In genomic region chr14:21724115-21724973, GRCh38 we compare ENCODE assay signal across 30 cellular contexts. TPM values are rescaled to one million over a fixed set of nuclear protein-coding genes. Genes with fewer than 3 reads are reported as not detected.
DNase-seq lines count a peak whose midpoint lies in the region; ATAC-seq and TF ChIP-seq lines count a peak whose summit lies in the region.
"Had no signal": no experiment of that assay in that cellular context is flagged by ENCODE, and none has a peak within 500 bp of the region (broad histone marks: within the 10 kb centered on the region; RNA-seq: fewer than 3 reads in every experiment).

No MANE protein-coding gene starts in this region.

- H3K36me3 Mint-ChIP-seq in activated T-cell treated with anti-CD3 and anti-CD28 coated beads, Interleukin-2, amount 50 U/mL, for 4 hours (ENCODE audit: insufficient read depth): no peaks in the 10 kb centered on the region
- H3K36me3 Mint-ChIP-seq in GM23338 (ENCODE audit: low read depth): no peaks in the 10 kb centered on the region
- no peaks in the 10 kb centered on the region for H3K36me3 Mint-ChIP-seq in activated T-helper 17 cell treated with anti-CD3 and anti-CD28 coated beads, Interleukin-2, amount 50 U/mL, for 72 hours (ENCODE audit: low read depth)
- no peaks in the 10 kb centered on the region for H3K36me3 Mint-ChIP-seq in naive thymus-derived CD8-positive, alpha-beta T cell

- H3K79me2 ChIP-seq in GM23338 (replicated peaks; ENCODE audit: insufficient read depth): no peaks in the 10 kb centered on the region

- H3K27ac ChIP-seq in GM23338 (ENCODE audit: low read depth) (no peak overlapping the region), psoas muscle (no peak overlapping the region)
- H3K27ac ChIP-seq: cardiac muscle cell, coronary artery, spleen, upper lobe of left lung had no signal

- H3K9me2 ChIP-seq in GM23338 (ENCODE audit: insufficient read depth): no peaks in the 10 kb centered on the region

- H3K9me3 ChIP-seq in psoas muscle: no peaks in the 10 kb centered on the region
- H3K9me3 ChIP-seq: spleen, upper lobe of left lung had no signal

- TF ChIP-seq CTCF in GM23338 (conservative IDR thresholded peaks at IDR 0.05; ENCODE audit: low read depth in 2 of 2) (no peak), psoas muscle (IDR thresholded peaks at IDR 0.05) (no peak)

- H3K27ac Mint-ChIP-seq in GM23338: no peak overlapping the region
- no peak overlapping the region for H3K27ac Mint-ChIP-seq in activated T-helper 17 cell treated with anti-CD3 and anti-CD28 coated beads, Interleukin-2, amount 50 U/mL, for 72 hours
- peak overlapping the region in 5 of 10 donors; percentile 44 to 89 (median 82) for H3K27ac Mint-ChIP-seq in naive thymus-derived CD8-positive, alpha-beta T cell
- H3K27ac Mint-ChIP-seq: activated B cell treated with CpG ODN at 0.5 μM for 24 hours had no signal

- no peaks in the 10 kb centered on the region for H4K20me1 ChIP-seq in GM23338 (replicated peaks; ENCODE audit: insufficient read depth)

- peak overlapping the region; percentile 67 for H2AFZ ChIP-seq in GM23338

- H3F3A ChIP-seq in GM23338 (replicated peaks; ENCODE audit: low read depth): no peaks in the 10 kb centered on the region

- H3K4me3 ChIP-seq in GM23338 (no peak overlapping the region), psoas muscle (no peak overlapping the region)
- H3K4me3 ChIP-seq: cardiac muscle cell, coronary artery, K562, lung, upper lobe of left lung had no signal

- H3K27me3 Mint-ChIP-seq in activated T-cell treated with anti-CD3 and anti-CD28 coated beads, Interleukin-2, amount 50 U/mL, for 4 hours (ENCODE audit: low read depth): peaks cover 27% of the 10 kb centered on the region
- no peaks in the 10 kb centered on the region for H3K27me3 Mint-ChIP-seq in GM23338 (ENCODE audit: insufficient read depth, low read depth, poor library complexity)
- H3K27me3 Mint-ChIP-seq in activated T-helper 17 cell treated with anti-CD3 and anti-CD28 coated beads, Interleukin-2, amount 50 U/mL, for 72 hours: peaks cover 6% of the 10 kb centered on the region
- H3K27me3 Mint-ChIP-seq in naive thymus-derived CD8-positive, alpha-beta T cell: peaks cover 12 to 49% (median 27%) of the 10 kb centered on the region in 5 donors

- no peaks in the 10 kb centered on the region for H3K9me3 Mint-ChIP-seq in activated T-cell treated with anti-CD3 and anti-CD28 coated beads, Interleukin-2, amount 50 U/mL, for 4 hours
- no peaks in the 10 kb centered on the region for H3K9me3 Mint-ChIP-seq in GM23338
- no peaks in the 10 kb centered on the region for H3K9me3 Mint-ChIP-seq in activated T-helper 17 cell treated with anti-CD3 and anti-CD28 coated beads, Interleukin-2, amount 50 U/mL, for 72 hours
- H3K9me3 Mint-ChIP-seq in naive thymus-derived CD8-positive, alpha-beta T cell: no peaks in the 10 kb centered on the region
- H3K9me3 Mint-ChIP-seq: activated B cell treated with CpG ODN at 0.5 μM for 24 hours, neural crest cell had no signal

- POLR2A ChIA-PET in naive thymus-derived CD8-positive, alpha-beta T cell (lab: Charles Lee): interaction anchor here (0.7 to 3.3 kb wide), 12 partner anchors 11 to 841 kb away, joined by 3 to 12 read pairs (median 4); no protein-coding TSS in a partner anchor

- no peak overlapping the region for H3K4me2 ChIP-seq in GM23338

- H3K36me3 ChIP-seq in GM23338 (ENCODE audit: insufficient read depth): no peaks in the 10 kb centered on the region
- H3K36me3 ChIP-seq in psoas muscle (ENCODE audit: insufficient read depth in 1 of 2, low read depth in 1 of 2): no peaks in the 10 kb centered on the region
- H3K36me3 ChIP-seq: cardiac muscle cell, spleen, upper lobe of left lung had no signal

- no peak for ATAC-seq in activated T-cell treated with anti-CD3 and anti-CD28 coated beads, Interleukin-2, amount 50 U/mL, for 4 hours
- peak; percentile 12; the same call in 1 of the 3 replicates for ATAC-seq in GM23338
- ATAC-seq in activated T-helper 17 cell treated with anti-CD3 and anti-CD28 coated beads, Interleukin-2, amount 50 U/mL, for 72 hours (replicated peaks): no peak
- peak; percentile 65 to 69 for ATAC-seq in naive thymus-derived CD8-positive, alpha-beta T cell
- ATAC-seq in psoas muscle: no peak
- ATAC-seq: right cardiac atrium had no signal

- H3K4me3 Mint-ChIP-seq in activated T-cell treated with anti-CD3 and anti-CD28 coated beads, Interleukin-2, amount 50 U/mL, for 4 hours: peak overlapping the region; percentile 72
- no peak overlapping the region for H3K4me3 Mint-ChIP-seq in GM23338
- H3K4me3 Mint-ChIP-seq in activated T-helper 17 cell treated with anti-CD3 and anti-CD28 coated beads, Interleukin-2, amount 50 U/mL, for 72 hours: peak overlapping the region; percentile 55
- peak overlapping the region; percentile 39 to 95 (median 80) for H3K4me3 Mint-ChIP-seq in naive thymus-derived CD8-positive, alpha-beta T cell
- H3K4me3 Mint-ChIP-seq: activated B cell treated with CpG ODN at 0.5 μM for 24 hours, neural crest cell had no signal

- H3K27me3 ChIP-seq in GM23338 (ENCODE audit: insufficient read depth) (no peaks in the 10 kb centered on the region), psoas muscle (ENCODE audit: insufficient read depth in 3 of 3, low read length in 2 of 3) (peaks cover 0 to 2% (median 0%) of the 10 kb centered on the region in 3 donors)
- H3K27me3 ChIP-seq: cardiac muscle cell, upper lobe of left lung had no signal

- H3K4me1 Mint-ChIP-seq in activated T-cell treated with anti-CD3 and anti-CD28 coated beads, Interleukin-2, amount 50 U/mL, for 4 hours (ENCODE audit: low read depth): peaks cover 3% of the 10 kb centered on the region
- H3K4me1 Mint-ChIP-seq in GM23338: peaks cover 8% of the 10 kb centered on the region; the same call in 2 of the 3 replicates
- no peaks in the 10 kb centered on the region for H3K4me1 Mint-ChIP-seq in activated T-helper 17 cell treated with anti-CD3 and anti-CD28 coated beads, Interleukin-2, amount 50 U/mL, for 72 hours
- peaks cover 0 to 5% (median 2%) of the 10 kb centered on the region in 4 donors for H3K4me1 Mint-ChIP-seq in naive thymus-derived CD8-positive, alpha-beta T cell
- H3K4me1 Mint-ChIP-seq: activated B cell treated with CpG ODN at 0.5 μM for 24 hours, neural crest cell had no signal

- no peak for DNase-seq in activated T-cell treated with anti-CD3 and anti-CD28 coated beads, Interleukin-2, amount 50 U/mL, for 4 hours
- DNase-seq in activated T-cell treated with anti-CD3 and anti-CD28 coated beads for 4 hours (no peak), GM23338 (ENCODE audit: low spot score) (no peak), D341Med (ENCODE audit: low spot score) (no peak), psoas muscle (no peak), kidney tubule cell (ENCODE audit: low spot score) (no peak)
- peak in 1 of 10 donors; percentile 20 for DNase-seq in naive thymus-derived CD8-positive, alpha-beta T cell
- DNase-seq: activated B cell treated with CpG ODN at 0.5 μM for 24 hours, activated gamma-delta T cell treated with Interleukin-2 at 50 U/mL for 16 hours, aorta, DMS79 treated with DMSO at 0.1 percent for 48 hours, NCI-H2029 treated with DMSO at 0.1 percent for 48 hours, right cardiac atrium, SIG-M5, spleen, SW 1271, upper lobe of left lung had no signal

- intact Hi-C loops in psoas muscle (cut with DNase I): no loop called here

- H3K4me1 ChIP-seq in GM23338 (ENCODE audit: insufficient read depth) (no peaks in the 10 kb centered on the region), psoas muscle (no peaks in the 10 kb centered on the region)
- H3K4me1 ChIP-seq: spleen, upper lobe of left lung had no signal

- WGBS in psoas muscle, 3 donors: 79 to 82% (median 80%) methylated on average over 8 of the region's 8 CpGs

TF ChIP-seq in GM23338, 12 proteins besides CTCF, POLR2A, EP300 and RAD21 (continues in another document):
- TF ChIP-seq NANOG (IDR thresholded peaks at IDR 0.05; ENCODE audit: borderline replicate concordance): no peak

RNA-seq across cellular contexts. Expression of gene OR4E1, which starts 50.7 kb away (rescaled TPM):
- not detected for total RNA-seq in activated T-cell treated with anti-CD3 and anti-CD28 coated beads, Interleukin-2, amount 50 U/mL, for 4 hours
- not detected in 2 replicates for total RNA-seq in GM23338 (2014; rRNA removed; shearing (Covaris generic))
- polyA plus RNA-seq in GM23338 (2016; fragmentation: Nextera tagmentation; extraction: Ambion mirVana): not detected in 2 replicates
- total RNA-seq in activated T-helper 17 cell treated with anti-CD3 and anti-CD28 coated beads, Interleukin-2, amount 50 U/mL, for 72 hours: under 1 TPM; 0.09 to 0.71 TPM
- under 1 TPM in 1 of 2 experiments, not detected in 1; 0.13 TPM for total RNA-seq in naive thymus-derived CD8-positive, alpha-beta T cell
- not detected for polyA plus RNA-seq in naive thymus-derived CD8-positive, alpha-beta T cell
- total RNA-seq in psoas muscle: not detected
- not detected for polyA plus RNA-seq in psoas muscle
- total RNA-seq: activated B cell treated with CpG ODN at 0.5 μM for 24 hours; activated CD8-positive, alpha-beta memory T cell treated with anti-CD3 and anti-CD28 coated beads for 36 hours; aorta; cardiac muscle cell; fibroblast of villous mesenchyme; HT1080; K562; kidney epithelial cell; lung; MCF 10A; neural crest cell; right cardiac atrium; spleen; upper lobe of left lung had no signal
- polyA plus RNA-seq: aorta, BJ, cardiac muscle cell, esophagus, K562, lung, right cardiac atrium, spleen had no signal

Comparison
In these comparisons a context has a peak if more than half of its experiments do, and no peak if none do; other contexts are left out.
1. ATAC-seq: peak in GM23338 (single experiment) and naive thymus-derived CD8-positive, alpha-beta T cell (2 of 2); none in activated T-cell treated with anti-CD3 and anti-CD28 coated beads, Interleukin-2, amount 50 U/mL, for 4 hours (0 of 2), activated T-helper 17 cell treated with anti-CD3 and anti-CD28 coated beads, Interleukin-2, amount 50 U/mL, for 72 hours (single experiment) and psoas muscle (0 of 4).